1 cellular context compared by ENCODE assay signal in the genomic region with DNA sequence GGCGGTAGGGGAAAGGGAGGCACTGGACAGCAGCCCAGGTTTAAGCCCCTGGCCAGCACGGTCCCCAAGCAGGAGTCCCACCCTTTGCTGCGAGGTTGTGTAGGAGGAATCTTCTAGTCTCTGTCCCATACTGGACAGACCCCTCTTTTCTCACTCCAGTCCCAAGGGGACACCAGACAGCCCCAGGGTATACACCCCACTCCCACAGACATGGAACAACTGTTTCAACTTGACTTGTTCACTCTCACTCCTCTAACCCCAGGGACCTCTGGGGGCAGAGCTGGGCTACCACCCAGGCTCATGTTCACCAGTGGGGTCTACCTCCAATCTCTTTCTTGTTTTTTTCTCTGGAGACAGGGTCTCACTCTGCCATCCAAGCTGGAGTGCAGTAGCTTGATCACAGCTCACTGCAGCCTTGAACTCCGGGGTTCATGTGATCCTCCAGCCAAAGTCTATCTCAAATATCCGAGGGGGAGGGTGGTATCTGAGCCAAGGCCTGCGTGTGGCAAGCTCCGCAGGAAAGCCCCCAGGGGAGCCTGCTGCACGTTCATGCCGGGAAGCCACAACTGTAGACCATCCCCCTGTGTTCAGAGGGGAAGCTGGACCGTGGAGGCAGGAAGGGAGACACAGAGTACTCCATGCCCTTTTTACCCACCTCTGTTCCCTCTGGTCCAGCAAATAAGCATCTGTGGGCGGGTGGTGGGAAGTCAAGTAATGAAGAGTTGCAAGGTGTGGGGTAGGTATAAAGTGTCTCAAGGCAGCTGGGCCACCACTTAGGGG.
A peak's percentile ranks its signal among the peaks of the same experiment; 100 is the strongest.
TF ChIP-seq lines count a peak whose summit lies in the region.

No MANE protein-coding gene starts in this region.

TF ChIP-seq in GM12878, 131 proteins besides CTCF, POLR2A, EP300 and RAD21:
- TF ChIP-seq IKZF2 (IDR thresholded peaks at IDR 0.05) (peak in 1 of 2 experiments; percentile 24; a peak in 1 of 4 replicates), BHLHE40 (IDR thresholded peaks at IDR 0.05; ENCODE audit: borderline replicate concordance in 1 of 2, low read depth in 2 of 2, low read length in 1 of 2) (peak; percentile 68 to 86), MEF2B (IDR thresholded peaks at IDR 0.05; ENCODE audit: partially characterized antibody, poor library complexity, severe bottlenecking) (peak; percentile 79), SPI1 (IDR thresholded peaks at IDR 0.05; ENCODE audit: borderline replicate concordance, insufficient read depth, low read depth, low read length) (no peak), YY1 (IDR thresholded peaks at IDR 0.05; ENCODE audit: low read depth, low read length) (0 out of 2 replicates have a peak, but pooled peaks have one; percentile 8), MTA3 (IDR thresholded peaks at IDR 0.05; ENCODE audit: borderline replicate concordance, low read length) (peak; percentile 49; the same call in 1 of the 2 replicates), RUNX3 (IDR thresholded peaks at IDR 0.05; ENCODE audit: low read length) (peak; percentile 37), NR2F1 (conservative IDR thresholded peaks at IDR 0.05) (peak; percentile 6; the same call in 1 of the 2 replicates)
- TF ChIP-seq, protein P1, sequence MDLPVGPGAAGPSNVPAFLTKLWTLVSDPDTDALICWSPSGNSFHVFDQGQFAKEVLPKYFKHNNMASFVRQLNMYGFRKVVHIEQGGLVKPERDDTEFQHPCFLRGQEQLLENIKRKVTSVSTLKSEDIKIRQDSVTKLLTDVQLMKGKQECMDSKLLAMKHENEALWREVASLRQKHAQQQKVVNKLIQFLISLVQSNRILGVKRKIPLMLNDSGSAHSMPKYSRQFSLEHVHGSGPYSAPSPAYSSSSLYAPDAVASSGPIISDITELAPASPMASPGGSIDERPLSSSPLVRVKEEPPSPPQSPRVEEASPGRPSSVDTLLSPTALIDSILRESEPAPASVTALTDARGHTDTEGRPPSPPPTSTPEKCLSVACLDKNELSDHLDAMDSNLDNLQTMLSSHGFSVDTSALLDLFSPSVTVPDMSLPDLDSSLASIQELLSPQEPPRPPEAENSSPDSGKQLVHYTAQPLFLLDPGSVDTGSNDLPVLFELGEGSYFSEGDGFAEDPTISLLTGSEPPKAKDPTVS (IDR thresholded peaks at IDR 0.05; ENCODE audit: low read depth, low read length), result no peak
TF ChIP-seq in GM12878: peak in this region for 7.
